Comparison of ENCODE assay signal across 1 cellular context in genomic region chr17:49976163-49976827, GRCh38.
TF ChIP-seq lines count a peak whose summit lies in the region.

No MANE protein-coding gene starts in this region.

TF ChIP-seq in HEK293, 187 proteins besides CTCF, POLR2A, EP300 and RAD21 (continued from another document and continues in another):
- TF ChIP-seq ZNF704 (tag by site-specific recombination; IDR thresholded peaks at IDR 0.05) (no peak), ZNF391 (tag by site-specific recombination; IDR thresholded peaks at IDR 0.05; ENCODE audit: borderline replicate concordance, low read depth) (peak; percentile 96), GFI1B (tag by site-specific recombination; IDR thresholded peaks at IDR 0.05) (peak; percentile 80), ZNF792 (tag by site-specific recombination; IDR thresholded peaks at IDR 0.05) (no peak), OVOL3 (tag by site-specific recombination; IDR thresholded peaks at IDR 0.05) (peak; percentile 90; the same call in 1 of the 2 replicates), GLIS2 (tag by site-specific recombination; IDR thresholded peaks at IDR 0.05) (0 out of 2 replicates have a peak, but pooled peaks have one; percentile 25), SP3 (tag by site-specific recombination; IDR thresholded peaks at IDR 0.05) (peak; percentile 55), KLF1 (tag by site-specific recombination; IDR thresholded peaks at IDR 0.05) (peak; percentile 96), SP2 (tag by site-specific recombination; IDR thresholded peaks at IDR 0.05) (peak; percentile 76), ZNF600 (tag by site-specific recombination; IDR thresholded peaks at IDR 0.05) (no peak; the same call in 1 of the 2 replicates), ZNF121 (tag by site-specific recombination; IDR thresholded peaks at IDR 0.05) (peak; percentile 75), HIC1 (tag by site-specific recombination; IDR thresholded peaks at IDR 0.05) (peak; percentile 97), REST (tag by site-specific recombination; IDR thresholded peaks at IDR 0.05) (no peak; the same call in 1 of the 2 replicates), FEZF1 (tag by site-specific recombination; IDR thresholded peaks at IDR 0.05) (peak; percentile 95), ZNF426 (tag by site-specific recombination; IDR thresholded peaks at IDR 0.05) (no peak), ZBTB20 (tag by site-specific recombination; IDR thresholded peaks at IDR 0.05) (peak; percentile 19; the same call in 1 of the 2 replicates), KLF17 (tag by site-specific recombination; IDR thresholded peaks at IDR 0.05) (peak; percentile 100), ZNF18 (tag by site-specific recombination; IDR thresholded peaks at IDR 0.05) (peak; percentile 90), ZNF548 (tag by site-specific recombination; IDR thresholded peaks at IDR 0.05) (no peak), ZNF776 (tag by site-specific recombination; IDR thresholded peaks at IDR 0.05; ENCODE audit: borderline replicate concordance) (no peak), ZNF785 (tag by site-specific recombination; IDR thresholded peaks at IDR 0.05) (no peak), PBX3 (CRISPR knock-in tag; IDR thresholded peaks at IDR 0.05) (no peak), ZNF24 (tag by site-specific recombination; IDR thresholded peaks at IDR 0.05) (peak; percentile 95), ZNF2 (tag by site-specific recombination; IDR thresholded peaks at IDR 0.05) (peak; percentile 91), AEBP2 (tag by site-specific recombination; IDR thresholded peaks at IDR 0.05; ENCODE audit: borderline replicate concordance) (no peak), ZNF202 (tag by site-specific recombination; IDR thresholded peaks at IDR 0.05; ENCODE audit: borderline replicate concordance) (no peak), PRDM6 (tag by site-specific recombination; IDR thresholded peaks at IDR 0.05) (peak; percentile 96), ZNF660 (tag by site-specific recombination; IDR thresholded peaks at IDR 0.05) (peak; percentile 47; the same call in 1 of the 2 replicates), ZBTB21 (tag by site-specific recombination; IDR thresholded peaks at IDR 0.05) (peak; percentile 41; the same call in 1 of the 2 replicates), KLF8 (tag by site-specific recombination; IDR thresholded peaks at IDR 0.05) (peak; percentile 81), PRDM1 (tag by site-specific recombination; IDR thresholded peaks at IDR 0.05) (peak; percentile 64), ZNF76 (tag by site-specific recombination; IDR thresholded peaks at IDR 0.05; ENCODE audit: borderline replicate concordance, low read depth) (no peak), ZNF623 (tag by site-specific recombination; IDR thresholded peaks at IDR 0.05) (no peak; the same call in 1 of the 2 replicates), ZNF114 (tag by site-specific recombination; IDR thresholded peaks at IDR 0.05) (no peak), TRIM28 (IDR thresholded peaks at IDR 0.05; ENCODE audit: borderline replicate concordance, low read length) (peak; percentile 76; the same call in 1 of the 2 replicates), ZNF157 (tag by site-specific recombination; IDR thresholded peaks at IDR 0.05) (no peak), ZNF664 (tag by site-specific recombination; IDR thresholded peaks at IDR 0.05) (no peak), WT1 (tag by site-specific recombination; IDR thresholded peaks at IDR 0.05) (peak; percentile 100), ZNF624 (tag by site-specific recombination; IDR thresholded peaks at IDR 0.05) (no peak), ZFP69B (tag by site-specific recombination; IDR thresholded peaks at IDR 0.05) (peak; percentile 83), IKZF3 (tag by site-specific recombination; IDR thresholded peaks at IDR 0.05) (peak; percentile 98), OSR2 (tag by site-specific recombination; IDR thresholded peaks at IDR 0.05) (peak; percentile 99), ZNF580 (tag by site-specific recombination; IDR thresholded peaks at IDR 0.05) (peak; percentile 94; the same call in 1 of the 2 replicates), ZNF324 (tag by site-specific recombination; IDR thresholded peaks at IDR 0.05) (peak; percentile 76), SP7 (tag by site-specific recombination; IDR thresholded peaks at IDR 0.05) (peak; percentile 100), PRDM10 (tag by site-specific recombination; IDR thresholded peaks at IDR 0.05) (peak; percentile 90)
